Comparison of ENCODE assay signal across 11 cellular contexts in genomic region chr1:151055581-151055980, GRCh38. TPM values are rescaled to one million over a fixed set of nuclear protein-coding genes. Genes with fewer than 3 reads are reported as not detected.
A peak's percentile ranks its signal among the peaks of the same experiment; 100 is the strongest.
DNase-seq lines count a peak whose midpoint lies in the region; ATAC-seq and TF ChIP-seq lines count a peak whose summit lies in the region.
"Had no signal": no experiment of that assay in that cellular context is flagged by ENCODE, and none has a peak within 500 bp of the region (broad histone marks: within the 10 kb centered on the region; RNA-seq: fewer than 3 reads in every experiment).

No MANE protein-coding gene starts in this region.

- TF ChIP-seq CTCF in left ventricle myocardium inferior (IDR thresholded peaks at IDR 0.05; ENCODE audit: borderline replicate concordance) (no peak), breast epithelium (IDR thresholded peaks at IDR 0.05) (no peak), neural crest cell (conservative IDR thresholded peaks at IDR 0.05) (no peak), uterus (IDR thresholded peaks at IDR 0.05) (no peak)

- peaks cover 17% of the 10 kb centered on the region for H3K36me3 Mint-ChIP-seq in neural crest cell (ENCODE audit: low read depth)

- no peaks in the 10 kb centered on the region for H3K9me3 Mint-ChIP-seq in neural crest cell

- ATAC-seq in Right ventricle myocardium inferior, result no peak
- ATAC-seq in GM18520 (IDR thresholded peaks at IDR 0.05; ENCODE audit: unreplicated experiment), result no peak
- ATAC-seq: foreskin keratinocyte had no signal

- no peak overlapping the region for H3K4me3 ChIP-seq in left ventricle myocardium inferior
- peak overlapping the region in 2 of 3 donors; percentile 6 to 7 for H3K4me3 ChIP-seq in breast epithelium
- H3K4me3 ChIP-seq in uterus, result no peak overlapping the region

- H3K27ac ChIP-seq in left ventricle myocardium inferior (replicated peaks) (peak overlapping the region; percentile 96), breast epithelium (peak overlapping the region; percentile 92 to 98), uterus (peak overlapping the region; percentile 2 to 95)

- H3K36me3 ChIP-seq in left ventricle myocardium inferior, result peaks cover 49% of the 10 kb centered on the region
- peaks cover 9% of the 10 kb centered on the region for H3K36me3 ChIP-seq in breast epithelium
- H3K36me3 ChIP-seq in uterus, result no peaks in the 10 kb centered on the region

- no peaks in the 10 kb centered on the region for H3K9me3 ChIP-seq in left ventricle myocardium inferior (replicated peaks)
- no peaks in the 10 kb centered on the region for H3K9me3 ChIP-seq in breast epithelium
- H3K9me3 ChIP-seq in uterus, result no peaks in the 10 kb centered on the region

- peak overlapping the region; percentile 22 for H3K27ac Mint-ChIP-seq in neural crest cell (ENCODE audit: unreplicated experiment)

- intact Hi-C loops in left ventricle myocardium inferior (cut with micrococcal nuclease) (no loop called here), Right ventricle myocardium inferior (cut with DNase I) (no loop called here), breast epithelium (cut with DNase I; ENCODE audit: low total_unique reads) (no loop called here), uterus (cut with DNase I; ENCODE audit: low total_unique reads) (no loop called here)

- no peaks in the 10 kb centered on the region for H3K27me3 ChIP-seq in left ventricle myocardium inferior (ENCODE audit: low read depth)
- no peaks in the 10 kb centered on the region for H3K27me3 ChIP-seq in breast epithelium
- H3K27me3 ChIP-seq in uterus, result no peaks in the 10 kb centered on the region
- H3K27me3 ChIP-seq: foreskin keratinocyte had no signal

- H3K4me1 ChIP-seq in left ventricle myocardium inferior, result peaks cover 70% of the 10 kb centered on the region
- H3K4me1 ChIP-seq in breast epithelium, result peaks cover 4 to 24% of the 10 kb centered on the region in 2 donors
- peaks cover 0 to 12% of the 10 kb centered on the region in 2 donors for H3K4me1 ChIP-seq in uterus

- peak overlapping the region; percentile 98 for H3K4me3 Mint-ChIP-seq in neural crest cell

- no peaks in the 10 kb centered on the region for H3K27me3 Mint-ChIP-seq in neural crest cell (ENCODE audit: low read depth)

- H3K4me1 Mint-ChIP-seq in neural crest cell, result peaks cover 41% of the 10 kb centered on the region

- no peak for TF ChIP-seq POLR2A in breast epithelium (IDR thresholded peaks at IDR 0.05)
- TF ChIP-seq POLR2A in uterus (IDR thresholded peaks at IDR 0.05), result no peak

- DNase-seq in left ventricle myocardium inferior (no peak), Right ventricle myocardium inferior (ENCODE audit: missing footprints) (no peak), breast epithelium (ENCODE audit: low spot score in 2 of 2) (no peak), neural crest cell (ENCODE audit: low read depth, low spot score) (no peak), uterus (no peak), T-helper 9 cell (no peak)
- no peak for DNase-seq in effector CD4-positive, alpha-beta T cell
- DNase-seq: foreskin keratinocyte, KG1, NCI-H69 had no signal

RNA-seq across cellular contexts. Expression of gene CDC42SE1, which starts 3.8 kb away (rescaled TPM):
- 24.8 TPM for total RNA-seq in left ventricle myocardium inferior
- total RNA-seq in Right ventricle myocardium inferior, result 28.0 TPM
- total RNA-seq in breast epithelium, result 100 to 1,000 TPM in 1 of 3 donors, 10 to 100 TPM in 2; 49.4 to 130 (median 85.9) TPM
- total RNA-seq in neural crest cell, result 111 and 115 TPM in 2 replicates
- 10 to 100 TPM; 21.5 to 80.8 (median 39.4) TPM for total RNA-seq in uterus

RNA-seq across cellular contexts. Expression of gene MLLT11, which starts 4.6 kb away (rescaled TPM):
- 34.1 TPM for total RNA-seq in left ventricle myocardium inferior
- 4.9 TPM for total RNA-seq in Right ventricle myocardium inferior
- total RNA-seq in breast epithelium, result 1 to 10 TPM in 2 of 3 donors, under 1 TPM in 1; 0.16 to 1.9 (median 1.3) TPM
- total RNA-seq in neural crest cell, result 63.9 and 66.1 TPM in 2 replicates
- total RNA-seq in uterus, result 10 to 100 TPM in 1 of 4 donors, 1 to 10 TPM in 3; 1.3 to 10.6 (median 5.6) TPM

RNA-seq across cellular contexts. Expression of gene C1orf56, which starts 8.0 kb away (rescaled TPM):
- total RNA-seq in left ventricle myocardium inferior, result 7.1 TPM
- total RNA-seq in Right ventricle myocardium inferior, result 6.6 TPM
- total RNA-seq in breast epithelium, result 1 to 10 TPM; 4.6 to 8.3 (median 7.6) TPM
- total RNA-seq in neural crest cell, result 6.3 and 8.0 TPM in 2 replicates
- 1 to 10 TPM in 3 of 4 donors, under 1 TPM in 1; 0.59 to 8.5 (median 3.8) TPM for total RNA-seq in uterus

RNA-seq across cellular contexts. Expression of gene GABPB2, which starts 15.0 kb away (rescaled TPM):
- total RNA-seq in left ventricle myocardium inferior, result 12.2 TPM
- total RNA-seq in Right ventricle myocardium inferior, result 8.4 TPM
- 10 to 100 TPM; 19.5 to 32.0 (median 20.6) TPM for total RNA-seq in breast epithelium
- total RNA-seq in neural crest cell, result 6.1 and 7.8 TPM in 2 replicates
- 100 to 1,000 TPM in 1 of 4 donors, 10 to 100 TPM in 2, 1 to 10 TPM in 1; 7.4 to 285 (median 21.2) TPM for total RNA-seq in uterus

RNA-seq across cellular contexts. Expression of gene BNIPL, which starts 19.2 kb away (rescaled TPM):
- 0.47 TPM for total RNA-seq in left ventricle myocardium inferior
- 0.30 TPM for total RNA-seq in Right ventricle myocardium inferior
- total RNA-seq in breast epithelium, result 10 to 100 TPM in 2 of 3 donors, under 1 TPM in 1; 0.16 to 47.1 (median 17.0) TPM
- 0.79 and 1.1 TPM in 2 replicates for total RNA-seq in neural crest cell
- under 1 TPM in 2 of 4 donors, not detected in 2; 0.24 to 0.55 TPM for total RNA-seq in uterus

Comparison
In these comparisons a context has a peak if more than half of its experiments do, and no peak if none do; other contexts are left out.
1. H3K4me3 ChIP-seq: peak in breast epithelium (2 of 3); none in left ventricle myocardium inferior (single experiment) and uterus (0 of 2).
2. Peak in every context shown above with its lines, with median percentiles within 50 percentile points of each other: H3K27ac ChIP-seq.